ENCODE assay signal across 22 cellular contexts in the genomic region with DNA sequence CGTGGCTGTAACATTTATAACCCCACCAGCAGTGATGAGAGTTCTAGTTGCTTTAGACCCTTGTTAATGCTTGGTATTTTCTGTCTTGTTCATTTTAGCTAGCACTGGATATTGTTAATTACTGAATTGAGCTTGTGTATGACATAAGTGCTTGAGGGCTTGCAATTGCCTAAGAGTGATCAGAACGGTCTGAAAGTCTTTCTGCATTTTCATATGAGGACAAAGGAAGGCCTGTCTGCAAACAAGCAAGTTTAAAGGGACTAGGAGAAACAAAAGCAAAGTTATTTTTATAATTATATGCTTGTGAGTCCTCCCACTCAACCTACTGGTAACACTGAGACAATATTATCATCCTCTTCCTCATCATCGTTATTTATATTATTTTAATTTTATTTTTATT.
"Had no signal": no experiment of that assay in that cellular context is flagged by ENCODE, and none has a peak within 500 bp of the region (broad histone marks: within the 10 kb centered on the region; RNA-seq: fewer than 3 reads in every experiment).

No MANE protein-coding gene starts in this region.

- H3K4me3 ChIP-seq: colonic mucosa, gastroesophageal sphincter, thyroid gland had no signal

- H3K36me3 ChIP-seq: brain microvascular endothelial cell, colonic mucosa, gastroesophageal sphincter, thyroid gland had no signal

- H3K27ac Mint-ChIP-seq: activated naive CD4-positive, alpha-beta T cell treated with anti-CD3 and anti-CD28 coated beads, Interleukin-2, amount 10 ng/mL, durations not matched to agents 7 days and 5 days had no signal

- H3K27me3 ChIP-seq: brain microvascular endothelial cell, colonic mucosa, gastroesophageal sphincter, thyroid gland had no signal

- DNase-seq: activated CD4-positive, alpha-beta T cell treated with anti-CD3 and anti-CD28 coated beads, Interleukin-2, amount 50 U/mL, for 1 hour; activated CD4-positive, CD25-positive, alpha-beta regulatory T cell treated with anti-CD3 and anti-CD28 coated beads, Interleukin-2, amount 50 U/mL, for 72 hours; activated CD8-positive, alpha-beta memory T cell treated with anti-CD3 and anti-CD28 coated beads, Interleukin-2, amount 50 U/mL, for 4 hours; activated naive CD4-positive, alpha-beta T cell treated with anti-CD3 and anti-CD28 coated beads, Interleukin-2, amount 10 ng/mL, durations not matched to agents 7 days and 5 days; activated naive CD8-positive, alpha-beta T cell treated with anti-CD3 and anti-CD28 coated beads, Interleukin-2, amount 50 U/mL, for 24 hours; activated T-cell treated with anti-CD3 and anti-CD28 coated beads, Interleukin-2, amount 50 U/mL, for 4 hours; anterior cingulate cortex; brain microvascular endothelial cell; colonic mucosa; kidney glomerular epithelial cell; posterior cingulate gyrus; stimulated activated CD4-positive, alpha-beta T cell treated with anti-CD3 and anti-CD28 coated beads, Interleukin-12 subunit alpha, Interleukin-12 subunit beta, amount 100 ng/mL, for 4 hours; stimulated activated CD4-positive, alpha-beta T cell treated with anti-CD3 and anti-CD28 coated beads, Interleukin-1b, Interleukin-23, amount 100 ng/mL, for 48 hours; stimulated activated CD8-positive, alpha-beta memory T cell treated with anti-CD3 and anti-CD28 coated beads, Interleukin-4, amount 100 ng/mL, for 48 hours; stimulated activated naive CD4-positive, alpha-beta T cell; T-helper 2 cell; thyroid gland had no signal

- H3K27me3 Mint-ChIP-seq: activated naive CD4-positive, alpha-beta T cell treated with anti-CD3 and anti-CD28 coated beads, Interleukin-2, amount 10 ng/mL, durations not matched to agents 7 days and 5 days; activated naive CD8-positive, alpha-beta T cell treated with anti-CD3 and anti-CD28 coated beads, Interleukin-2, amount 50 U/mL, for 24 hours; central memory CD8-positive, alpha-beta T cell had no signal

- H3K4me1 Mint-ChIP-seq: activated naive CD4-positive, alpha-beta T cell treated with anti-CD3 and anti-CD28 coated beads, Interleukin-2, amount 10 ng/mL, durations not matched to agents 7 days and 5 days had no signal

- H3K9me3 Mint-ChIP-seq: activated naive CD4-positive, alpha-beta T cell treated with anti-CD3 and anti-CD28 coated beads, Interleukin-2, amount 10 ng/mL, durations not matched to agents 7 days and 5 days; activated naive CD8-positive, alpha-beta T cell treated with anti-CD3 and anti-CD28 coated beads, Interleukin-2, amount 50 U/mL, for 24 hours; activated T-cell treated with anti-CD3 and anti-CD28 coated beads, Interleukin-2, amount 50 U/mL, for 4 hours; central memory CD8-positive, alpha-beta T cell; immature natural killer cell; nephron had no signal

- H3K9me3 ChIP-seq: colonic mucosa, gastroesophageal sphincter, thyroid gland had no signal

- H3K4me1 ChIP-seq: colonic mucosa, thyroid gland had no signal

- H3K4me3 Mint-ChIP-seq: activated naive CD4-positive, alpha-beta T cell treated with anti-CD3 and anti-CD28 coated beads, Interleukin-2, amount 10 ng/mL, durations not matched to agents 7 days and 5 days; activated naive CD8-positive, alpha-beta T cell treated with anti-CD3 and anti-CD28 coated beads, Interleukin-2, amount 50 U/mL, for 24 hours; activated T-cell treated with anti-CD3 and anti-CD28 coated beads, Interleukin-2, amount 50 U/mL, for 4 hours; central memory CD8-positive, alpha-beta T cell; nephron had no signal

- H3K27ac ChIP-seq: brain microvascular endothelial cell, colonic mucosa, gastroesophageal sphincter, thyroid gland, VCaP had no signal

- H3K36me3 Mint-ChIP-seq: activated naive CD4-positive, alpha-beta T cell treated with anti-CD3 and anti-CD28 coated beads, Interleukin-2, amount 10 ng/mL, durations not matched to agents 7 days and 5 days; immature natural killer cell had no signal

- ATAC-seq: activated T-cell treated with anti-CD3 and anti-CD28 coated beads, Interleukin-2, amount 50 U/mL, for 4 hours; gastroesophageal sphincter had no signal
